ENCODE assay signal across 8 cellular contexts in genomic region chr4:69760455-69760854, GRCh38. TPM values are rescaled to one million over a fixed set of nuclear protein-coding genes. Genes with fewer than 3 reads are reported as not detected.
A peak's percentile ranks its signal among the peaks of the same experiment; 100 is the strongest.
DNase-seq lines count a peak whose midpoint lies in the region; ATAC-seq and TF ChIP-seq lines count a peak whose summit lies in the region.

SULT1B1 (minus strand) TSS chr4:69760620; CDS start chr4:69755217, 5,403 bp downstream.

- H3K27ac ChIP-seq in MM.1S (ENCODE audit: low read length): no peak within 1 kb of the TSS

- no peak within 1 kb of the TSS for H3K9ac ChIP-seq in MM.1S (ENCODE audit: low read length)

- peak; percentile 38 for DNase-seq in MM.1S
- DNase-seq in activated T-cell treated with anti-CD3 and anti-CD28 coated beads for 24 hours (ENCODE audit: low read depth): peak; percentile 6
- DNase-seq in fibroblast of the aortic adventitia (ENCODE audit: low read depth): peak; percentile 81
- peak; percentile 13 to 14 for DNase-seq in stimulated activated CD4-positive, alpha-beta T cell treated with anti-CD3 and anti-CD28 coated beads, Interleukin-2, amount 100 ng/mL, for 48 hours
- no peak for DNase-seq in H7
- no peak for DNase-seq in NCI-H2107 (lab: John Stamatoyannopoulos, UW)

- H3K36me3 ChIP-seq in MM.1S (replicated peaks; ENCODE audit: insufficient read depth, low read length): no peaks in the 10 kb centered on the region
- H3K36me3 ChIP-seq in H7 (replicated peaks; ENCODE audit: control insufficient read depth, insufficient read depth, low read length): no peaks in the 10 kb centered on the region

- H3K9me3 ChIP-seq in MM.1S (replicated peaks; ENCODE audit: insufficient read depth, low read length): no peaks in the 10 kb centered on the region

- H3K4me1 ChIP-seq in MM.1S (ENCODE audit: low read length): no peaks in the 10 kb centered on the region

- TF ChIP-seq CTCF in MM.1S (IDR thresholded peaks at IDR 0.05; ENCODE audit: low read length) (no peak), fibroblast of the aortic adventitia (IDR thresholded peaks at IDR 0.05; ENCODE audit: insufficient read depth, low read length) (no peak)

- H3K9me2 ChIP-seq in MM.1S (replicated peaks; ENCODE audit: insufficient read depth, low read length): no peaks in the 10 kb centered on the region

- H4K20me1 ChIP-seq in MM.1S (ENCODE audit: insufficient read depth, low read length): no peaks in the 10 kb centered on the region

- H2AFZ ChIP-seq in MM.1S (ENCODE audit: low read length): peak within 1 kb of the TSS; percentile 69

- H3K4me3 ChIP-seq in MM.1S (ENCODE audit: low read length): no peak within 1 kb of the TSS
- H3K4me3 ChIP-seq in fibroblast of the aortic adventitia (ENCODE audit: low read depth, low read length): peak within 1 kb of the TSS; percentile 15
- no peak within 1 kb of the TSS for H3K4me3 ChIP-seq in H7 (ENCODE audit: insufficient read depth, low read depth, low read length)

- H3K79me2 ChIP-seq in MM.1S (ENCODE audit: low read length): no peaks in the 10 kb centered on the region

- 0 out of 2 replicates have a peak within 1 kb of the TSS, but pooled peaks have one; percentile 27 for H3K4me2 ChIP-seq in MM.1S (ENCODE audit: low read depth, low read length)

- H3K27me3 ChIP-seq in MM.1S (replicated peaks; ENCODE audit: insufficient read depth, low read length) (no peaks in the 10 kb centered on the region), H7 (ENCODE audit: control insufficient read depth, insufficient read depth, low read length) (no peaks in the 10 kb centered on the region)

- H3F3A ChIP-seq in MM.1S (ENCODE audit: insufficient read depth, low read length): no peaks in the 10 kb centered on the region

- ATAC-seq in GM18873 (IDR thresholded peaks at IDR 0.05; ENCODE audit: low FRiP score, unreplicated experiment): no peak
- ATAC-seq in GM21576 (IDR thresholded peaks at IDR 0.05; ENCODE audit: unreplicated experiment): no peak

RNA-seq across cellular contexts. Expression of gene SULT1B1, which starts in this region (rescaled TPM):
- total RNA-seq in fibroblast of the aortic adventitia (ENCODE audit: low replicate concordance): 0.74 and 1.3 TPM in 2 replicates
- not detected in 2 replicates for total RNA-seq in H7 (2014; rRNA removed; shearing (Covaris generic))

Comparison
In these comparisons a context has a peak if more than half of its experiments do, and no peak if none do; other contexts are left out.
1. DNase-seq: peak in MM.1S (single experiment), activated T-cell treated with anti-CD3 and anti-CD28 coated beads for 24 hours (single experiment), fibroblast of the aortic adventitia (single experiment) and stimulated activated CD4-positive, alpha-beta T cell treated with anti-CD3 and anti-CD28 coated beads, Interleukin-2, amount 100 ng/mL, for 48 hours (2 of 2); none in H7 (single experiment) and NCI-H2107 (single experiment).